In genomic region chr16:30076276-30076791, GRCh38 we compare ENCODE assay signal across 7 cellular contexts. TPM values are rescaled to one million over a fixed set of nuclear protein-coding genes. Genes with fewer than 3 reads are reported as not detected.
DNase-seq lines count a peak whose midpoint lies in the region; ATAC-seq, FAIRE-seq and TF ChIP-seq lines count a peak whose summit lies in the region.
"Had no signal": no experiment of that assay in that cellular context is flagged by ENCODE, and none has a peak within 500 bp of the region (broad histone marks: within the 10 kb centered on the region; RNA-seq: fewer than 3 reads in every experiment).

No MANE protein-coding gene starts in this region.

- H3K4me3 ChIP-seq in HepG2 (replicated peaks in 1 of 3; ENCODE audit: insufficient read depth in 1 of 3, low read depth in 2 of 3, low read length in 3 of 3), result peak overlapping the region; percentile 81 to 98 (median 90)

- peaks cover 59% of the 10 kb centered on the region for H3K36me3 Mint-ChIP-seq in activated B cell treated with CpG ODN at 0.5 μM for 24 hours (ENCODE audit: low read depth)

- no peak for FAIRE-seq in HepG2 (lab: Jason Lieb, UNC)

- 2% methylated on average over 12 of the region's 33 CpGs for WGBS in HepG2 (ENCODE audit: low lambda C conversion rate)

- peaks cover 66% of the 10 kb centered on the region for H3K4me1 ChIP-seq in HepG2 (ENCODE audit: insufficient read depth, low read length)

- POLR2A ChIA-PET in activated B cell treated with CpG ODN at 0.5 μM for 24 hours (lab: Charles Lee), result interaction anchor here (0.6 to 5.1 kb wide), 6 partner anchors 11 to 109 kb away, joined by 4 to 75 read pairs (median 15); partner anchors contain the start of genes ALDOA, CORO1A, TBX6 and YPEL3
- POLR2A ChIA-PET in HepG2 (lab: Yijun Ruan, JAX), result interaction anchor here (0.9 to 4.3 kb wide), 6 partner anchors 10 to 35 kb away, joined by 3 to 100 read pairs (median 11); partner anchors contain the start of genes ALDOA, TBX6 and YPEL3

- H3K27ac ChIP-seq in HepG2 (ENCODE audit: extremely low read length, insufficient read depth, low read length), result peak overlapping the region; percentile 82

- H3K4me3 Mint-ChIP-seq in activated B cell treated with CpG ODN at 0.5 μM for 24 hours, result peak overlapping the region; percentile 94

- peak overlapping the region; percentile 81 for H3K27ac Mint-ChIP-seq in activated B cell treated with CpG ODN at 0.5 μM for 24 hours

- peaks cover 35% of the 10 kb centered on the region for H3K4me1 Mint-ChIP-seq in activated B cell treated with CpG ODN at 0.5 μM for 24 hours

- peaks cover 27% of the 10 kb centered on the region for H4K20me1 ChIP-seq in HepG2 (ENCODE audit: insufficient read depth, low read length)

- TF ChIP-seq POLR2A in HepG2 (IDR thresholded peaks at IDR 0.05; ENCODE audit: insufficient read depth in 1 of 2, low read depth in 2 of 2, low read length in 2 of 2), result no peak

- H3K27me3 ChIP-seq in HepG2 (ENCODE audit: control insufficient read depth in 1 of 2, insufficient read depth in 2 of 2, low read length in 2 of 2), result no peaks in the 10 kb centered on the region; a peak in 1 of 5 replicates

- no peaks in the 10 kb centered on the region for H3K9me3 ChIP-seq in HepG2 (ENCODE audit: low read length)

- H3K36me3 ChIP-seq in HepG2 (replicated peaks in 1 of 2; ENCODE audit: control insufficient read depth in 1 of 2, insufficient read depth in 2 of 2, low read length in 2 of 2), result peaks cover 14 to 39% of the 10 kb centered on the region in 2 experiments

- TF ChIP-seq RAD21 in HepG2 (CRISPR knock-in tag; IDR thresholded peaks at IDR 0.05), result no peak

- peak overlapping the region; percentile 91 for H3K4me2 ChIP-seq in HepG2 (ENCODE audit: low read depth, low read length)

- H2AFZ ChIP-seq in HepG2 (ENCODE audit: low read length), result no peak overlapping the region

- no peaks in the 10 kb centered on the region for H3K9me3 Mint-ChIP-seq in activated B cell treated with CpG ODN at 0.5 μM for 24 hours

- intact Hi-C loops in activated B cell treated with CpG ODN at 0.5 μM for 24 hours (cut with micrococcal nuclease), result loop anchor here (1.0 kb wide), 1 partner anchor 16 kb away; no protein-coding TSS in a partner anchor
- intact Hi-C loops in HepG2 (cut with micrococcal nuclease; ENCODE audit: unreplicated experiment), result no loop called here

- in situ Hi-C loops in HepG2 (cut with HindIII; ENCODE audit: extremely low pct_ligation_motif_present, low pct_unique_long_range_greater_than_20kb), result loop anchor here (25.0 kb wide), 1 partner anchor 561 kb away; no protein-coding TSS in a partner anchor

- peaks cover 44% of the 10 kb centered on the region for H3K79me2 ChIP-seq in HepG2 (ENCODE audit: insufficient read depth, low read length)

- TF ChIP-seq CTCF in activated B cell treated with CpG ODN at 0.5 μM for 24 hours (IDR thresholded peaks at IDR 0.05) (no peak), HepG2 (CRISPR knock-in tag; IDR thresholded peaks at IDR 0.05) (no peak)

- no peak for DNase-seq in activated CD4-positive, CD25-positive, alpha-beta regulatory T cell (lab: John Stamatoyannopoulos, UW)
- DNase-seq in activated B cell treated with CpG ODN at 0.5 μM for 24 hours (no peak), HepG2 (ENCODE audit: low spot score) (no peak), T-helper 9 cell (no peak), SIG-M5 (lab: John Stamatoyannopoulos, UW) (no peak)

- BruUV-seq in HepG2 (replicated peaks; lab: Mats Ljungman, UMichigan), result no TSS peak

- peak overlapping the region; percentile 90 for H3K9ac ChIP-seq in HepG2 (ENCODE audit: insufficient read depth, low read depth, low read length)

- CTCF ChIA-PET in activated B cell treated with CpG ODN at 0.5 μM for 24 hours (lab: Charles Lee), result interaction anchor here (1.1 kb wide), 2 partner anchors 16 to 522 kb away, joined by 3 to 8 read pairs; partner anchors contain the start of gene TBX6
- CTCF ChIA-PET in HepG2 (lab: Yijun Ruan, JAX; ENCODE audit: low intra/inter-chr PET ratio, low total read pairs), result no interaction called here

- TF ChIP-seq EP300 in HepG2 (IDR thresholded peaks at IDR 0.05; ENCODE audit: low read depth in 2 of 2, low read length in 2 of 2), result no peak
- no peak for TF ChIP-seq EP300 in HepG2 (CRISPR knock-in tag; IDR thresholded peaks at IDR 0.05; ENCODE audit: borderline replicate concordance)

- no peaks in the 10 kb centered on the region for H3K27me3 Mint-ChIP-seq in activated B cell treated with CpG ODN at 0.5 μM for 24 hours

- ATAC-seq in activated CD4-positive, CD25-positive, alpha-beta regulatory T cell treated with anti-CD3 and anti-CD28 coated beads, Interleukin-2, amount 50 U/mL, for 24 hours, result peak; percentile 19 to 44
- ATAC-seq in activated B cell treated with CpG ODN at 0.5 μM for 24 hours (ENCODE audit: low read depth), result peak; percentile 55
- peak; percentile 18 for ATAC-seq in HepG2

RNA-seq across cellular contexts. Expression of gene PPP4C, which starts 0.5 kb away (rescaled TPM):
- total RNA-seq in activated B cell treated with CpG ODN at 0.5 μM for 24 hours (124 and 131 TPM in 2 replicates), HepG2 (2016; rRNA removed; fragmentation: Illumina TruSeq; extraction: Trizol) (176 and 177 TPM in 2 replicates)
- total RNA-seq in HepG2 (2016; cell fraction: cytosol; rRNA removed; fragmentation: Illumina TruSeq; extraction: Trizol; ENCODE audit: low read depth), result 65.7 and 77.2 TPM in 2 replicates
- 171 and 181 TPM in 2 replicates for total RNA-seq in HepG2 (2016; cell fraction: insoluble cytoplasmic fraction; rRNA removed; fragmentation: Illumina TruSeq; extraction: Trizol)
- total RNA-seq in HepG2 (2016; cell fraction: membrane; rRNA removed; fragmentation: Illumina TruSeq; extraction: Trizol), result 128 and 142 TPM in 2 replicates
- 74.9 and 87.3 TPM in 2 replicates for total RNA-seq in HepG2 (2016; cell fraction: nucleus; rRNA removed; fragmentation: Illumina TruSeq; extraction: Trizol)
- polyA plus RNA-seq in HepG2 (2011; rRNA removed), result 220 and 272 TPM in 2 replicates
- 258 and 302 TPM in 2 replicates for polyA plus RNA-seq in HepG2 (2011; cell fraction: cytosol; rRNA removed)
- polyA plus RNA-seq in HepG2 (2011; cell fraction: nucleus; rRNA removed), result 210 and 223 TPM in 2 replicates
- 137 and 191 TPM in 2 replicates for polyA plus RNA-seq in HepG2 (2012)
- 74.4 and 81.5 TPM in 2 replicates for polyA plus RNA-seq in HepG2 (2016; cell fraction: cytosol; fragmentation: Illumina TruSeq; extraction: Trizol; ENCODE audit: low read depth)
- polyA plus RNA-seq in HepG2 (2016; cell fraction: insoluble cytoplasmic fraction; fragmentation: Illumina TruSeq; extraction: Trizol; ENCODE audit: low read depth), result 211 and 227 TPM in 2 replicates
- polyA plus RNA-seq in HepG2 (2016; cell fraction: membrane; fragmentation: Illumina TruSeq; extraction: Trizol; ENCODE audit: low read depth), result 119 and 131 TPM in 2 replicates
- 198 and 202 TPM in 2 replicates for polyA plus RNA-seq in HepG2 (2016; cell fraction: nucleus; fragmentation: Illumina TruSeq; extraction: Trizol; ENCODE audit: insufficient read depth, low read depth)
- polyA minus RNA-seq in HepG2 (2011; rRNA and poly(A)+ RNA removed; ENCODE audit: low replicate concordance), result 448 and 594 TPM in 2 replicates
- 140 and 151 TPM in 2 replicates for polyA minus RNA-seq in HepG2 (2011; cell fraction: cytosol; rRNA and poly(A)+ RNA removed)
- 46.2 and 53.8 TPM in 2 replicates for polyA minus RNA-seq in HepG2 (2011; cell fraction: nucleus; rRNA and poly(A)+ RNA removed)

RNA-seq across cellular contexts. Expression of gene ALDOA, which starts 10.8 kb away (rescaled TPM):
- 611 and 613 TPM in 2 replicates for total RNA-seq in activated B cell treated with CpG ODN at 0.5 μM for 24 hours
- 925 and 999 TPM in 2 replicates for total RNA-seq in HepG2 (2016; rRNA removed; fragmentation: Illumina TruSeq; extraction: Trizol)
- total RNA-seq in HepG2 (2016; cell fraction: cytosol; rRNA removed; fragmentation: Illumina TruSeq; extraction: Trizol; ENCODE audit: low read depth), result 363 and 383 TPM in 2 replicates
- 919 and 949 TPM in 2 replicates for total RNA-seq in HepG2 (2016; cell fraction: insoluble cytoplasmic fraction; rRNA removed; fragmentation: Illumina TruSeq; extraction: Trizol)
- 400 and 482 TPM in 2 replicates for total RNA-seq in HepG2 (2016; cell fraction: membrane; rRNA removed; fragmentation: Illumina TruSeq; extraction: Trizol)
- 406 and 421 TPM in 2 replicates for total RNA-seq in HepG2 (2016; cell fraction: nucleus; rRNA removed; fragmentation: Illumina TruSeq; extraction: Trizol)
- polyA plus RNA-seq in HepG2 (2011; rRNA removed), result 1,884 and 1,912 TPM in 2 replicates
- 1,982 and 2,786 TPM in 2 replicates for polyA plus RNA-seq in HepG2 (2011; cell fraction: cytosol; rRNA removed)
- polyA plus RNA-seq in HepG2 (2011; cell fraction: nucleus; rRNA removed), result 1,265 and 1,338 TPM in 2 replicates
- 2,541 and 2,865 TPM in 2 replicates for polyA plus RNA-seq in HepG2 (2012)
- polyA plus RNA-seq in HepG2 (2016; cell fraction: cytosol; fragmentation: Illumina TruSeq; extraction: Trizol; ENCODE audit: low read depth), result 565 and 614 TPM in 2 replicates
- 1,258 and 1,452 TPM in 2 replicates for polyA plus RNA-seq in HepG2 (2016; cell fraction: insoluble cytoplasmic fraction; fragmentation: Illumina TruSeq; extraction: Trizol; ENCODE audit: low read depth)
- polyA plus RNA-seq in HepG2 (2016; cell fraction: membrane; fragmentation: Illumina TruSeq; extraction: Trizol; ENCODE audit: low read depth), result 559 and 571 TPM in 2 replicates
- polyA plus RNA-seq in HepG2 (2016; cell fraction: nucleus; fragmentation: Illumina TruSeq; extraction: Trizol; ENCODE audit: insufficient read depth, low read depth), result 791 and 794 TPM in 2 replicates
- polyA minus RNA-seq in HepG2 (2011; rRNA and poly(A)+ RNA removed; ENCODE audit: low replicate concordance), result 1,277 and 3,284 TPM in 2 replicates
- polyA minus RNA-seq in HepG2 (2011; cell fraction: cytosol; rRNA and poly(A)+ RNA removed), result 1,933 and 2,188 TPM in 2 replicates
- 380 and 520 TPM in 2 replicates for polyA minus RNA-seq in HepG2 (2011; cell fraction: nucleus; rRNA and poly(A)+ RNA removed)

RNA-seq across cellular contexts. Expression of gene TBX6, which starts 15.4 kb away (rescaled TPM):
- total RNA-seq in activated B cell treated with CpG ODN at 0.5 μM for 24 hours (2.3 TPM in 2 replicates), HepG2 (2016; rRNA removed; fragmentation: Illumina TruSeq; extraction: Trizol) (0.24 TPM in 1 of 2 replicates, not detected in the other)
- total RNA-seq in HepG2 (2016; cell fraction: cytosol; rRNA removed; fragmentation: Illumina TruSeq; extraction: Trizol; ENCODE audit: low read depth), result 0.09 and 0.20 TPM in 2 replicates
- 0.16 and 0.37 TPM in 2 replicates for total RNA-seq in HepG2 (2016; cell fraction: insoluble cytoplasmic fraction; rRNA removed; fragmentation: Illumina TruSeq; extraction: Trizol)
- total RNA-seq in HepG2 (2016; cell fraction: membrane; rRNA removed; fragmentation: Illumina TruSeq; extraction: Trizol), result 0.21 and 0.22 TPM in 2 replicates
- 0.25 and 0.47 TPM in 2 replicates for total RNA-seq in HepG2 (2016; cell fraction: nucleus; rRNA removed; fragmentation: Illumina TruSeq; extraction: Trizol)
- 0.42 and 0.51 TPM in 2 replicates for polyA plus RNA-seq in HepG2 (2011; rRNA removed)
- 0.08 and 0.24 TPM in 2 replicates for polyA plus RNA-seq in HepG2 (2011; cell fraction: cytosol; rRNA removed)
- 1.6 and 1.8 TPM in 2 replicates for polyA plus RNA-seq in HepG2 (2011; cell fraction: nucleus; rRNA removed)
- 0.36 and 0.44 TPM in 2 replicates for polyA plus RNA-seq in HepG2 (2012)
- polyA plus RNA-seq in HepG2 (2016; cell fraction: cytosol; fragmentation: Illumina TruSeq; extraction: Trizol; ENCODE audit: low read depth), result 0.35 and 0.51 TPM in 2 replicates
- polyA plus RNA-seq in HepG2 (2016; cell fraction: insoluble cytoplasmic fraction; fragmentation: Illumina TruSeq; extraction: Trizol; ENCODE audit: low read depth), result 0.25 and 0.34 TPM in 2 replicates
- 0.39 and 0.63 TPM in 2 replicates for polyA plus RNA-seq in HepG2 (2016; cell fraction: membrane; fragmentation: Illumina TruSeq; extraction: Trizol; ENCODE audit: low read depth)
- 0.78 and 1.4 TPM in 2 replicates for polyA plus RNA-seq in HepG2 (2016; cell fraction: nucleus; fragmentation: Illumina TruSeq; extraction: Trizol; ENCODE audit: insufficient read depth, low read depth)
- 1.1 TPM in 1 of 2 replicates, not detected in the other for polyA minus RNA-seq in HepG2 (2011; rRNA and poly(A)+ RNA removed; ENCODE audit: low replicate concordance)
- not detected in 2 replicates for polyA minus RNA-seq in HepG2 (2011; cell fraction: cytosol; rRNA and poly(A)+ RNA removed)
- 0.39 and 0.62 TPM in 2 replicates for polyA minus RNA-seq in HepG2 (2011; cell fraction: nucleus; rRNA and poly(A)+ RNA removed)
- total RNA-seq: Daoy had no signal

RNA-seq across cellular contexts. Expression of gene YPEL3, which starts 19.7 kb away (rescaled TPM):
- total RNA-seq in activated B cell treated with CpG ODN at 0.5 μM for 24 hours (75.8 and 77.8 TPM in 2 replicates), HepG2 (2016; rRNA removed; fragmentation: Illumina TruSeq; extraction: Trizol) (4.8 and 5.4 TPM in 2 replicates)
- total RNA-seq in HepG2 (2016; cell fraction: cytosol; rRNA removed; fragmentation: Illumina TruSeq; extraction: Trizol; ENCODE audit: low read depth), result 15.6 and 18.9 TPM in 2 replicates
- 3.6 and 7.4 TPM in 2 replicates for total RNA-seq in HepG2 (2016; cell fraction: insoluble cytoplasmic fraction; rRNA removed; fragmentation: Illumina TruSeq; extraction: Trizol)
- 16.8 and 17.0 TPM in 2 replicates for total RNA-seq in HepG2 (2016; cell fraction: membrane; rRNA removed; fragmentation: Illumina TruSeq; extraction: Trizol)
- 3.7 and 3.9 TPM in 2 replicates for total RNA-seq in HepG2 (2016; cell fraction: nucleus; rRNA removed; fragmentation: Illumina TruSeq; extraction: Trizol)
- polyA plus RNA-seq in HepG2 (2011; rRNA removed), result 47.0 and 63.6 TPM in 2 replicates
- 39.4 and 54.7 TPM in 2 replicates for polyA plus RNA-seq in HepG2 (2011; cell fraction: cytosol; rRNA removed)
- polyA plus RNA-seq in HepG2 (2011; cell fraction: nucleus; rRNA removed), result 83.9 and 94.9 TPM in 2 replicates
- 69.8 and 96.9 TPM in 2 replicates for polyA plus RNA-seq in HepG2 (2012)
- 32.9 and 34.4 TPM in 2 replicates for polyA plus RNA-seq in HepG2 (2016; cell fraction: cytosol; fragmentation: Illumina TruSeq; extraction: Trizol; ENCODE audit: low read depth)
- polyA plus RNA-seq in HepG2 (2016; cell fraction: insoluble cytoplasmic fraction; fragmentation: Illumina TruSeq; extraction: Trizol; ENCODE audit: low read depth), result 7.4 and 9.0 TPM in 2 replicates
- polyA plus RNA-seq in HepG2 (2016; cell fraction: membrane; fragmentation: Illumina TruSeq; extraction: Trizol; ENCODE audit: low read depth), result 23.4 and 24.5 TPM in 2 replicates
- polyA plus RNA-seq in HepG2 (2016; cell fraction: nucleus; fragmentation: Illumina TruSeq; extraction: Trizol; ENCODE audit: insufficient read depth, low read depth), result 12.2 and 14.9 TPM in 2 replicates
- 4.9 and 32.0 TPM in 2 replicates for polyA minus RNA-seq in HepG2 (2011; rRNA and poly(A)+ RNA removed; ENCODE audit: low replicate concordance)
- polyA minus RNA-seq in HepG2 (2011; cell fraction: cytosol; rRNA and poly(A)+ RNA removed), result 14.5 and 16.8 TPM in 2 replicates
- 7.6 and 11.2 TPM in 2 replicates for polyA minus RNA-seq in HepG2 (2011; cell fraction: nucleus; rRNA and poly(A)+ RNA removed)

RNA-seq across cellular contexts. Expression of gene GDPD3, which starts 37.0 kb away (rescaled TPM):
- total RNA-seq in activated B cell treated with CpG ODN at 0.5 μM for 24 hours (4.9 and 6.1 TPM in 2 replicates), HepG2 (2016; rRNA removed; fragmentation: Illumina TruSeq; extraction: Trizol) (14.3 and 20.6 TPM in 2 replicates)
- total RNA-seq in HepG2 (2016; cell fraction: cytosol; rRNA removed; fragmentation: Illumina TruSeq; extraction: Trizol; ENCODE audit: low read depth), result 77.8 and 81.7 TPM in 2 replicates
- total RNA-seq in HepG2 (2016; cell fraction: insoluble cytoplasmic fraction; rRNA removed; fragmentation: Illumina TruSeq; extraction: Trizol), result 18.6 and 20.5 TPM in 2 replicates
- 48.3 and 54.4 TPM in 2 replicates for total RNA-seq in HepG2 (2016; cell fraction: membrane; rRNA removed; fragmentation: Illumina TruSeq; extraction: Trizol)
- 7.6 and 12.3 TPM in 2 replicates for total RNA-seq in HepG2 (2016; cell fraction: nucleus; rRNA removed; fragmentation: Illumina TruSeq; extraction: Trizol)
- polyA plus RNA-seq in HepG2 (2011; rRNA removed), result 18.7 and 21.2 TPM in 2 replicates
- polyA plus RNA-seq in HepG2 (2011; cell fraction: cytosol; rRNA removed), result 12.2 and 14.1 TPM in 2 replicates
- 55.4 and 67.8 TPM in 2 replicates for polyA plus RNA-seq in HepG2 (2011; cell fraction: nucleus; rRNA removed)
- 10.4 and 27.8 TPM in 2 replicates for polyA plus RNA-seq in HepG2 (2012)
- 113 and 123 TPM in 2 replicates for polyA plus RNA-seq in HepG2 (2016; cell fraction: cytosol; fragmentation: Illumina TruSeq; extraction: Trizol; ENCODE audit: low read depth)
- 19.3 and 21.1 TPM in 2 replicates for polyA plus RNA-seq in HepG2 (2016; cell fraction: insoluble cytoplasmic fraction; fragmentation: Illumina TruSeq; extraction: Trizol; ENCODE audit: low read depth)
- 79.9 and 83.9 TPM in 2 replicates for polyA plus RNA-seq in HepG2 (2016; cell fraction: membrane; fragmentation: Illumina TruSeq; extraction: Trizol; ENCODE audit: low read depth)
- polyA plus RNA-seq in HepG2 (2016; cell fraction: nucleus; fragmentation: Illumina TruSeq; extraction: Trizol; ENCODE audit: insufficient read depth, low read depth), result 23.3 and 24.8 TPM in 2 replicates
- 11.3 and 12.4 TPM in 2 replicates for polyA minus RNA-seq in HepG2 (2011; rRNA and poly(A)+ RNA removed; ENCODE audit: low replicate concordance)
- 4.6 and 9.4 TPM in 2 replicates for polyA minus RNA-seq in HepG2 (2011; cell fraction: cytosol; rRNA and poly(A)+ RNA removed)
- 8.9 and 9.7 TPM in 2 replicates for polyA minus RNA-seq in HepG2 (2011; cell fraction: nucleus; rRNA and poly(A)+ RNA removed)
